In the genomic region with DNA sequence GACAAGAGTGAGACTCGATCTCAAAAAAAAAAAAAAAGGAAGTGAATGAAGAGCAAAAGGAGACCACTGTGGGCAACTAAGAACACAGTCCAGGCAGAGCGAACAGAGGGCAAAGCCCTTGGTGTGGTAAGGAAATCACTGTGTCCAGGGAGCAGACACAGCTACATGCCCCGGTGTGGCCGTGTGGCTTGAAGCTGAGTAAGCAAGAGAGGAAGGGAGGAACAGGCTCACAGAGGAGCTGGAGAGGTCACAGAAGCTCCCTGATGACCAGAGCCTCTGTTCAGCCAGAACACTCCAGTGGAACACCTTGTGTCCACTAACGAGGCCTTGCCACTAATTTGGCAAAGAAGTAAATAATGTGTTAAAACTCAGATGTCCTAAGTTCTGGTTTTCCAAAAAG, we compare ENCODE assay signal across 18 cellular contexts.
A peak's percentile ranks its signal among the peaks of the same experiment; 100 is the strongest.
DNase-seq lines count a peak whose midpoint lies in the region; ATAC-seq, FAIRE-seq and TF ChIP-seq lines count a peak whose summit lies in the region.
"Had no signal": no experiment of that assay in that cellular context is flagged by ENCODE, and none has a peak within 500 bp of the region (broad histone marks: within the 10 kb centered on the region; RNA-seq: fewer than 3 reads in every experiment).

No MANE protein-coding gene starts in this region.

- H3K4me2 ChIP-seq in H1 (ENCODE audit: insufficient read depth in 1 of 2, low read depth in 2 of 2, low read length in 2 of 2) (no peak overlapping the region), neural progenitor cell (no peak overlapping the region)
- H3K4me2 ChIP-seq: A549 had no signal

- intact Hi-C loops in natural killer cell (cut with micrococcal nuclease): no loop called here
- intact Hi-C loops in vagina (cut with DNase I): no loop called here

- POLR2A ChIA-PET in H1 (lab: Charles Lee; ENCODE audit: partially characterized antibody): interaction anchor here (1.3 to 1.4 kb wide), 2 partner anchors 22 to 26 kb away, joined by 3 read pairs; no protein-coding TSS in a partner anchor

- no peak overlapping the region for H4K8ac ChIP-seq in H1 (ENCODE audit: extremely low read depth, insufficient read depth, low read length)

- H2AK5ac ChIP-seq in H1 (ENCODE audit: low read depth, low read length): 0 out of 2 replicates have a peak overlapping the region, but pooled peaks have one; percentile 46

- no peak overlapping the region for H2BK120ac ChIP-seq in H1 (replicated peaks; ENCODE audit: low read depth, low read length)

- H4K5ac ChIP-seq in H1 (ENCODE audit: insufficient read length, low read depth, low read length): no peak overlapping the region

- H3K27me3 ChIP-seq in H1 (replicated peaks in 1 of 4; ENCODE audit: control insufficient read depth in 3 of 4, extremely low read depth in 1 of 4, insufficient read depth in 3 of 4, low read length in 3 of 4) (peaks cover 0 to 30% (median 27%) of the 10 kb centered on the region in 4 experiments; a peak in 6 of 7 replicates), neural progenitor cell (peaks cover 30% of the 10 kb centered on the region), vagina (peaks cover 6% of the 10 kb centered on the region), small intestine (ENCODE audit: control insufficient read depth in 2 of 2, insufficient read depth in 2 of 2, low read length in 2 of 2) (peaks cover 0 to 7% of the 10 kb centered on the region in 2 donors)
- H3K27me3 ChIP-seq: SJSA1 had no signal

- H3K27me3 Mint-ChIP-seq in natural killer cell (ENCODE audit: low read depth in 2 of 2) (peaks cover 24 to 37% of the 10 kb centered on the region in 2 donors), neural progenitor cell (ENCODE audit: insufficient read depth, low read depth) (peaks cover 7% of the 10 kb centered on the region)
- H3K27me3 Mint-ChIP-seq in natural killer cell treated with Interleukin-12 subunit alpha and Interleukin-12 subunit beta and Interleukin-15 and Interleukin-18, amount 100 ng/mL, for 72 hours: peaks cover 36% of the 10 kb centered on the region in 2 donors

- H3K36me3 ChIP-seq in H1 (ENCODE audit: control insufficient read depth in 2 of 4, insufficient read depth in 4 of 4, low read length in 3 of 4) (no peaks in the 10 kb centered on the region), neural progenitor cell (no peaks in the 10 kb centered on the region), vagina (no peaks in the 10 kb centered on the region), small intestine (ENCODE audit: control insufficient read depth in 2 of 2, insufficient read depth in 2 of 2, low read length in 2 of 2) (no peaks in the 10 kb centered on the region)
- H3K36me3 ChIP-seq: SJSA1 had no signal

- no peaks in the 10 kb centered on the region for H3K79me2 ChIP-seq in H1 (ENCODE audit: control insufficient read depth in 1 of 2, insufficient read depth in 2 of 2, low read length in 2 of 2)
- H3K79me2 ChIP-seq in neural progenitor cell (ENCODE audit: low read depth): no peaks in the 10 kb centered on the region

- no peak overlapping the region for H3K9ac ChIP-seq in H1 (replicated peaks in 1 of 4; ENCODE audit: extremely low read depth in 1 of 4, low read depth in 3 of 4, low read length in 3 of 4)
- no peak overlapping the region for H3K9ac ChIP-seq in neural progenitor cell

- H3K4me1 Mint-ChIP-seq in natural killer cell (no peaks in the 10 kb centered on the region), neural progenitor cell (peaks cover 10% of the 10 kb centered on the region)
- H3K4me1 Mint-ChIP-seq in natural killer cell treated with Interleukin-12 subunit alpha and Interleukin-12 subunit beta and Interleukin-15 and Interleukin-18, amount 100 ng/mL, for 72 hours (ENCODE audit: low read depth in 2 of 2): no peaks in the 10 kb centered on the region

- H3F3A ChIP-seq in neural progenitor cell (ENCODE audit: low read depth): no peaks in the 10 kb centered on the region

- no peak overlapping the region for H3K4ac ChIP-seq in H1 (replicated peaks; ENCODE audit: insufficient read length, low read depth, low read length)

- TF ChIP-seq EP300 in H1 (IDR thresholded peaks at IDR 0.05; ENCODE audit: borderline replicate concordance in 1 of 2, low read depth in 2 of 2, low read length in 2 of 2): no peak

- H2BK12ac ChIP-seq in H1 (ENCODE audit: low read depth, low read length): no peak overlapping the region

- H3K9me3 Mint-ChIP-seq in natural killer cell (no peaks in the 10 kb centered on the region), neural progenitor cell (no peaks in the 10 kb centered on the region)
- no peaks in the 10 kb centered on the region for H3K9me3 Mint-ChIP-seq in natural killer cell treated with Interleukin-12 subunit alpha and Interleukin-12 subunit beta and Interleukin-15 and Interleukin-18, amount 100 ng/mL, for 72 hours
- H3K9me3 Mint-ChIP-seq: CD4-positive, alpha-beta T cell had no signal

- no peak overlapping the region for H4K91ac ChIP-seq in H1 (replicated peaks; ENCODE audit: insufficient read length, low read length)

- no peak overlapping the region for H2BK5ac ChIP-seq in H1 (ENCODE audit: low read depth, low read length)

- no peaks in the 10 kb centered on the region for H3K9me3 ChIP-seq in H1 (ENCODE audit: insufficient read depth in 2 of 2, low read depth in 1 of 2, low read length in 1 of 2)
- no peaks in the 10 kb centered on the region for H3K9me3 ChIP-seq in neural progenitor cell (ENCODE audit: low read depth)
- no peaks in the 10 kb centered on the region for H3K9me3 ChIP-seq in vagina
- H3K9me3 ChIP-seq in small intestine (ENCODE audit: control insufficient read depth, low read depth): no peaks in the 10 kb centered on the region
- H3K9me3 ChIP-seq: A549, SJSA1 had no signal

- H4K20me1 ChIP-seq in H1 (replicated peaks in 1 of 2; ENCODE audit: control insufficient read depth in 1 of 2, insufficient read depth in 2 of 2, low read length in 2 of 2) (no peaks in the 10 kb centered on the region), neural progenitor cell (ENCODE audit: low read depth) (no peaks in the 10 kb centered on the region)

- no peak for TF ChIP-seq RAD21 in H1 (IDR thresholded peaks at IDR 0.05 in 1 of 2, conservative IDR thresholded peaks at IDR 0.05 in 1 of 2; ENCODE audit: low read depth in 2 of 2, low read length in 2 of 2)

- DNase-seq in natural killer cell (no peak), H1 (ENCODE audit: low read depth in 1 of 2, low spot score in 2 of 2) (no peak), neural progenitor cell (ENCODE audit: low spot score) (no peak), vagina (ENCODE audit: extremely low spot score in 2 of 2) (peak; percentile 49 to 70), iPS-NIHi11 (ENCODE audit: low spot score) (no peak), small intestine (no peak), DMS 273 (lab: John Stamatoyannopoulos, UW; ENCODE audit: unreplicated experiment) (no peak)
- no peak for DNase-seq in natural killer cell treated with Interleukin-12 subunit alpha and Interleukin-12 subunit beta and Interleukin-15 and Interleukin-18, amount 100 ng/mL, for 72 hours (ENCODE audit: low spot score)
- DNase-seq: CD4-positive, alpha-beta T cell; DMS53; H7; NCI-H1105; NCI-H2081; NCI-H2171 treated with DMSO at 0.1 percent for 48 hours; NCI-H446 treated with DMSO at 0.1 percent for 48 hours had no signal

- H3K4me1 ChIP-seq in H1 (replicated peaks in 1 of 4; ENCODE audit: control insufficient read depth in 3 of 4, insufficient read depth in 4 of 4, low read length in 3 of 4) (peaks cover 0 to 16% (median 7%) of the 10 kb centered on the region in 4 experiments; a peak in 5 of 7 replicates), neural progenitor cell (no peaks in the 10 kb centered on the region), vagina (peaks cover 23% of the 10 kb centered on the region), small intestine (ENCODE audit: control insufficient read depth in 2 of 2, insufficient read depth in 1 of 2, low read depth in 1 of 2, low read length in 1 of 2) (peaks cover 0 to 5% of the 10 kb centered on the region in 2 donors)
- H3K4me1 ChIP-seq: A549 had no signal

- H3K4me3 Mint-ChIP-seq in natural killer cell (peak overlapping the region; percentile 0), neural progenitor cell (no peak overlapping the region)
- H3K4me3 Mint-ChIP-seq in natural killer cell treated with Interleukin-12 subunit alpha and Interleukin-12 subunit beta and Interleukin-15 and Interleukin-18, amount 100 ng/mL, for 72 hours: no peak overlapping the region

- H2AFZ ChIP-seq in H1 (ENCODE audit: low read length): no peak overlapping the region
- no peak overlapping the region for H2AFZ ChIP-seq in neural progenitor cell (replicated peaks)

- H3K79me1 ChIP-seq in H1 (ENCODE audit: low read depth, low read length): no peaks in the 10 kb centered on the region

- no peak for ATAC-seq in natural killer cell
- no peak for ATAC-seq in natural killer cell treated with Interleukin-12 subunit alpha and Interleukin-12 subunit beta and Interleukin-15 and Interleukin-18, amount 100 ng/mL, for 72 hours

- WGBS in H1 (ENCODE audit: extremely low coverage in 1 of 2, insufficient coverage in 1 of 2, insufficient read length in 1 of 2, insufficient replicate concordance in 2 of 2, low coverage in 1 of 2, low lambda C conversion rate in 2 of 2, missing lambda C conversion rate in 1 of 2), 2 experiments: 92% methylated on average over 4 of the region's 5 CpGs; no CpG with 5 or more reads in 1 of the 2 experiments
- 75 to 83% (median 78%) methylated on average over 5 of the region's 5 CpGs for WGBS in small intestine, 3 donors

- peak overlapping the region; percentile 80; the same call in 1 of the 2 replicates for H2BK20ac ChIP-seq in H1 (ENCODE audit: low read length)

- H3K56ac ChIP-seq in H1 (replicated peaks; ENCODE audit: insufficient read length, low read depth, low read length): no peak overlapping the region

- H3K27ac ChIP-seq in H1 (ENCODE audit: low read depth, low read length) (no peak overlapping the region), neural progenitor cell (no peak overlapping the region), vagina (no peak overlapping the region), small intestine (ENCODE audit: low read depth in 1 of 2, low read length in 1 of 2) (no peak overlapping the region)
- H3K27ac ChIP-seq: A549, SJSA1 had no signal

- H3K36me3 Mint-ChIP-seq in natural killer cell (no peaks in the 10 kb centered on the region), neural progenitor cell (no peaks in the 10 kb centered on the region)
- no peaks in the 10 kb centered on the region for H3K36me3 Mint-ChIP-seq in natural killer cell treated with Interleukin-12 subunit alpha and Interleukin-12 subunit beta and Interleukin-15 and Interleukin-18, amount 100 ng/mL, for 72 hours

- no peak for FAIRE-seq in H1 (lab: Jason Lieb, UNC)
- no peak for FAIRE-seq in small intestine (lab: Jason Lieb, UNC)
- FAIRE-seq: A549, GM12891 had no signal

- peaks cover 2% of the 10 kb centered on the region; the same call in 1 of the 2 replicates for H3K23me2 ChIP-seq in H1 (ENCODE audit: low read depth, low read length)

- H3K27ac Mint-ChIP-seq in natural killer cell: no peak overlapping the region
- H3K27ac Mint-ChIP-seq in natural killer cell treated with Interleukin-12 subunit alpha and Interleukin-12 subunit beta and Interleukin-15 and Interleukin-18, amount 100 ng/mL, for 72 hours: peak overlapping the region in 1 of 2 donors; percentile 50
- peak overlapping the region; percentile 24 for H3K27ac Mint-ChIP-seq in neural progenitor cell
- H3K27ac Mint-ChIP-seq: CD4-positive, alpha-beta T cell had no signal

- peak overlapping the region; percentile 61; the same call in 1 of the 2 replicates for H2BK15ac ChIP-seq in H1 (ENCODE audit: low read length)

- no peak overlapping the region for H3K18ac ChIP-seq in H1 (ENCODE audit: extremely low read depth, low read length)

- TF ChIP-seq CTCF in natural killer cell (IDR thresholded peaks at IDR 0.05): no peak
- no peak for TF ChIP-seq CTCF in H1 (IDR thresholded peaks at IDR 0.05; ENCODE audit: control extremely low read depth in 1 of 3, insufficient read depth in 1 of 3, low read depth in 1 of 3, low read length in 3 of 3)
- no peak for TF ChIP-seq CTCF in neural progenitor cell (IDR thresholded peaks at IDR 0.05)
- no peak for TF ChIP-seq CTCF in vagina (IDR thresholded peaks at IDR 0.05)

- H3K4me3 ChIP-seq in H1 (ENCODE audit: extremely low read depth in 1 of 4, insufficient read depth in 2 of 4, low read depth in 3 of 4, low read length in 4 of 4) (no peak overlapping the region), neural progenitor cell (no peak overlapping the region), vagina (no peak overlapping the region), small intestine (ENCODE audit: low read depth in 1 of 2, low read length in 2 of 2) (no peak overlapping the region)
- H3K4me3 ChIP-seq: A549, SJSA1 had no signal

- no peak for TF ChIP-seq POLR2A in H1 (IDR thresholded peaks at IDR 0.05; ENCODE audit: control extremely low read depth in 1 of 2, low read depth in 2 of 2, low read length in 2 of 2)
- TF ChIP-seq POLR2A in vagina (IDR thresholded peaks at IDR 0.05): no peak

- H3K23ac ChIP-seq in H1 (ENCODE audit: insufficient read length): no peak overlapping the region

- CTCF ChIA-PET in H1 (lab: Charles Lee; ENCODE audit: partially characterized antibody): interaction anchor here (0.9 to 1.7 kb wide), 6 partner anchors 12 to 55 kb away, joined by 3 to 7 read pairs (median 4); no protein-coding TSS in a partner anchor

- no peak overlapping the region for H3K14ac ChIP-seq in H1 (ENCODE audit: insufficient read length)

Comparison
In these comparisons a context has a peak if more than half of its experiments do, and no peak if none do; other contexts are left out.
1. DNase-seq: peak in vagina (2 of 2); none in natural killer cell (single experiment), natural killer cell treated with Interleukin-12 subunit alpha and Interleukin-12 subunit beta and Interleukin-15 and Interleukin-18, amount 100 ng/mL, for 72 hours (single experiment), H1 (0 of 2), neural progenitor cell (single experiment), iPS-NIHi11 (single experiment), small intestine (single experiment) and DMS 273 (single experiment).